In the genomic region with DNA sequence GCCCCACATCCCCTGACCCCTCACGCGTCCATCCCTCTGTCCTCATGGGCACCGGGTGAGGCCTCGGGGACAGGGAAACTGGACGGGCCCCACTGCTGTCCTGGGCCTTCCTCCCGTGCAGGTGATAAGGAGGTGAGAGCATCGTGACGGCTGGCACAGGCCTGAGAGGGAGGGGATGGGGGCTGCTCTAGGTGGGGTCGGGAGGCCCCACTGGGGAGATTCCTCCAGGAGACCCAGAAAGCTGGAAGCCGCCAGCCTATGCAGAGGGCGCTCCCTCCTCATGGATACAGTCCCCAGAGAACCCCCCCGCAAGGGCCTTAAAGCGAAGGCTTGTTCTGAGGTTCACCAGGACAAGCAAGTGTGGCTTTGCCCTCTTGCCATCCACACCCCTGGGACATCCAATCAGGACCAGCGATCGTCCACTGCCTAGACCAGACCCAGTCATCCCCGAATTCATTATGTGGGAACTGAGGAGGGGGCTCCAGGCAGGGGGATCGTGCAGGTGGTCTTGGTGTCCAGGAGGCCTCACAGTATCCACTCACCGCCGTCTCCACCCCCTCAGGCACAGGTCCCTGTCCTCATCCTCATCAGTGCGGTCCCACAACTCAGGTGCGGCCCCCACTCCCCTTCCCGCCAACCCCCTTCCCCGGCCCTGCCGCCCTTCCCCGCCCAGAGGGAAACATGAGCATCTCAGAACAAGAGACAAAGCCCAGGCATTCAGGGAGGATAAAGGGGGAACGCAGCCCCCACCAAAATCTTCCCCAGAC, we compare ENCODE assay signal across 1 cellular context.
TF ChIP-seq lines count a peak whose summit lies in the region.

No MANE protein-coding gene starts in this region.

TF ChIP-seq in HepG2, 621 proteins besides CTCF, POLR2A, EP300 and RAD21:
- TF ChIP-seq NFKB2 (CRISPR knock-in tag; IDR thresholded peaks at IDR 0.05; ENCODE audit: borderline replicate concordance), result no peak
- TF ChIP-seq, protein P1, sequence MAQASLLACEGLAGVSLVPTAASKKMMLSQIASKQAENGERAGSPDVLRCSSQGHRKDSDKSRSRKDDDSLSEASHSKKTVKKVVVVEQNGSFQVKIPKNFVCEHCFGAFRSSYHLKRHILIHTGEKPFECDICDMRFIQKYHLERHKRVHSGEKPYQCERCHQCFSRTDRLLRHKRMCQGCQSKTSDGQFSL (CRISPR knock-in tag; IDR thresholded peaks at IDR 0.05), result 0 out of 2 replicates have a peak, but pooled peaks have one; percentile 54
- TF ChIP-seq, protein P2, sequence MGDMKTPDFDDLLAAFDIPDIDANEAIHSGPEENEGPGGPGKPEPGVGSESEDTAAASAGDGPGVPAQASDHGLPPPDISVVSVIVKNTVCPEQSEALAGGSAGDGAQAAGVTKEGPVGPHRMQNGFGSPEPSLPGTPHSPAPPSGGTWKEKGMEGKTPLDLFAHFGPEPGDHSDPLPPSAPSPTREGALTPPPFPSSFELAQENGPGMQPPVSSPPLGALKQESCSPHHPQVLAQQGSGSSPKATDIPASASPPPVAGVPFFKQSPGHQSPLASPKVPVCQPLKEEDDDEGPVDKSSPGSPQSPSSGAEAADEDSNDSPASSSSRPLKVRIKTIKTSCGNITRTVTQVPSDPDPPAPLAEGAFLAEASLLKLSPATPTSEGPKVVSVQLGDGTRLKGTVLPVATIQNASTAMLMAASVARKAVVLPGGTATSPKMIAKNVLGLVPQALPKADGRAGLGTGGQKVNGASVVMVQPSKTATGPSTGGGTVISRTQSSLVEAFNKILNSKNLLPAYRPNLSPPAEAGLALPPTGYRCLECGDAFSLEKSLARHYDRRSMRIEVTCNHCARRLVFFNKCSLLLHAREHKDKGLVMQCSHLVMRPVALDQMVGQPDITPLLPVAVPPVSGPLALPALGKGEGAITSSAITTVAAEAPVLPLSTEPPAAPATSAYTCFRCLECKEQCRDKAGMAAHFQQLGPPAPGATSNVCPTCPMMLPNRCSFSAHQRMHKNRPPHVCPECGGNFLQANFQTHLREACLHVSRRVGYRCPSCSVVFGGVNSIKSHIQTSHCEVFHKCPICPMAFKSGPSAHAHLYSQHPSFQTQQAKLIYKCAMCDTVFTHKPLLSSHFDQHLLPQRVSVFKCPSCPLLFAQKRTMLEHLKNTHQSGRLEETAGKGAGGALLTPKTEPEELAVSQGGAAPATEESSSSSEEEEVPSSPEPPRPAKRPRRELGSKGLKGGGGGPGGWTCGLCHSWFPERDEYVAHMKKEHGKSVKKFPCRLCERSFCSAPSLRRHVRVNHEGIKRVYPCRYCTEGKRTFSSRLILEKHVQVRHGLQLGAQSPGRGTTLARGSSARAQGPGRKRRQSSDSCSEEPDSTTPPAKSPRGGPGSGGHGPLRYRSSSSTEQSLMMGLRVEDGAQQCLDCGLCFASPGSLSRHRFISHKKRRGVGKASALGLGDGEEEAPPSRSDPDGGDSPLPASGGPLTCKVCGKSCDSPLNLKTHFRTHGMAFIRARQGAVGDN (CRISPR knock-in tag; IDR thresholded peaks at IDR 0.05), result peak; percentile 52
